Comparison of ENCODE assay signal across 30 cellular contexts in the genomic region with DNA sequence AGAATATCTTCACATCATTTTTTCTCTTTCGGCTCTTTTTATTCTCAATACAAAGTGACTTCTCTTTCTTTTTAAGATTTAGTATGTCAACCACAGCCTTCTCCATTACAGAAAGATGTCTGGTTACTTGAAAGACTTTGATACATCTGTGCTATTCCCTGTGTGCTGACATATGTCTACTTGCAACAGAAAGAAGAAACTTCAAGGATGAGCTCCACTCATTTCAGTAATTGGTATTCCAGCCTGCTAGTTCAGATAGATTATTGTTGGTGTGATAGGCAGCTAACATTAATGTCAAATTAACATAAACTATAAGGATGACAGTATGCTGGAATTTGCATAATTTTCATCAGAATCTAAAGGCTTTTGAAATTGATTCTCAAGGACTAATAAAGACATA.
"Had no signal": no experiment of that assay in that cellular context is flagged by ENCODE, and none has a peak within 500 bp of the region (broad histone marks: within the 10 kb centered on the region; RNA-seq: fewer than 3 reads in every experiment).

No MANE protein-coding gene starts in this region.

- H3K9me3 ChIP-seq: adrenal gland, ascending aorta, breast epithelium had no signal

- ATAC-seq: activated naive CD4-positive, alpha-beta T cell treated with anti-CD3 and anti-CD28 coated beads, Interleukin-2, amount 50 U/mL, for 72 hours; activated naive CD8-positive, alpha-beta T cell treated with anti-CD3 and anti-CD28 coated beads, Interleukin-2, amount 50 U/mL, for 24 hours; activated T-cell treated with anti-CD3 and anti-CD28 coated beads, Interleukin-2, amount 50 U/mL, for 4 hours; activated T-cell treated with anti-CD3 and anti-CD28 coated beads, Interleukin-2, amount 50 U/mL, for 72 hours; activated T-helper 17 cell treated with anti-CD3 and anti-CD28 coated beads, Interleukin-2, amount 50 U/mL, for 72 hours had no signal

- H3K36me3 ChIP-seq: adrenal gland, ascending aorta, brain microvascular endothelial cell, breast epithelium, cardiac muscle cell had no signal

- H3K27ac ChIP-seq: adrenal gland, ascending aorta, brain microvascular endothelial cell, breast epithelium, cardiac muscle cell had no signal

- H3K4me1 ChIP-seq: adrenal gland, ascending aorta, breast epithelium had no signal

- DNase-seq: activated effector memory CD4-positive, alpha-beta T cell treated with anti-CD3 and anti-CD28 coated beads, Interleukin-2, amount 50 U/mL, for 16 hours; activated effector memory CD4-positive, alpha-beta T cell treated with Interleukin-2 at 50 U/mL for 16 hours; activated gamma-delta T cell; activated gamma-delta T cell treated with Interleukin-2 at 50 U/mL for 16 hours; activated naive CD4-positive, alpha-beta T cell; activated naive CD4-positive, alpha-beta T cell treated with anti-CD3 and anti-CD28 coated beads for 36 hours; activated naive CD4-positive, alpha-beta T cell treated with anti-CD3 and anti-CD28 coated beads, Interleukin-2, amount 10 ng/mL, durations not matched to agents 7 days and 5 days; activated naive CD4-positive, alpha-beta T cell treated with anti-CD3 and anti-CD28 coated beads, Interleukin-2, amount 50 U/mL, for 16 hours; activated naive CD4-positive, alpha-beta T cell treated with Interleukin-2 at 50 U/mL for 16 hours; activated naive CD8-positive, alpha-beta T cell treated with anti-CD3 and anti-CD28 coated beads for 36 hours; activated naive CD8-positive, alpha-beta T cell treated with anti-CD3 and anti-CD28 coated beads, Interleukin-2, amount 10 ng/mL, durations not matched to agents 7 days and 5 days; activated naive CD8-positive, alpha-beta T cell treated with anti-CD3 and anti-CD28 coated beads, Interleukin-2, amount 50 U/mL, for 24 hours; activated T-cell treated with anti-CD3 and anti-CD28 coated beads for 4 hours; activated T-cell treated with anti-CD3 and anti-CD28 coated beads, Interleukin-2, amount 50 U/mL, for 24 hours; activated T-cell treated with anti-CD3 and anti-CD28 coated beads, Interleukin-2, amount 50 U/mL, for 4 hours; activated T-cell treated with anti-CD3 and anti-CD28 coated beads, Interleukin-2, amount 50 U/mL, for 48 hours; activated T-cell treated with anti-CD3 and anti-CD28 coated beads, Interleukin-2, amount 50 U/mL, for 72 hours; adrenal gland; amniotic stem cell; amygdala; anterior cingulate cortex; aorta; brain microvascular endothelial cell; central memory CD4-positive, alpha-beta T cell; cerebellar nuclear complex had no signal

- H3K4me3 ChIP-seq: adrenal gland, ascending aorta, breast epithelium, cardiac muscle cell had no signal

- H3K27me3 ChIP-seq: adrenal gland, ascending aorta, brain microvascular endothelial cell, breast epithelium, cardiac muscle cell had no signal
